1 cellular context compared by ENCODE assay signal in the genomic region with DNA sequence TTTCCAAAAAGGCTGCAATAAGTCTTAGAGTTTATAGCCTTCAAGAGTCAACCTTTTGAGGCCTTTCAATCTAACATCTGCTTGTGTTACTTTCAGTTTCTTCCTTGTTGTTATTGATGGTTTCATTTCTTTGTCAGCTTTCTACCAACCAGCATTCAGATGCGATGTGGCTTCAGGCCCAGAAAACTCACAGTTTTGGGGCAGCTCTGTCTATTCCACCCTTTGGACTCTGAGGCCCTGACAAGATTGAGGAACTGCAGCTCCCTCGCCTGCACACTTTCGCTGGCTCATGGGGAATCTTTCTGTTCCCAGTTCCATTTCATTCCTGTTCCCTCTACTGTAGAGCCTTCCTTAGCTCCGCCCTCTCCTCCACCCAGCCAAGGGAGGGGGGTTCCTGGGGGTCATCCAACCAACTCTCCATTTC.
A peak's percentile ranks its signal among the peaks of the same experiment; 100 is the strongest.
TF ChIP-seq lines count a peak whose summit lies in the region.

No MANE protein-coding gene starts in this region.

TF ChIP-seq in GM12878, 131 proteins besides CTCF, POLR2A, EP300 and RAD21 (continued from another document):
- 0 out of 2 replicates have a peak, but pooled peaks have one; percentile 13 for TF ChIP-seq MTA2 (IDR thresholded peaks at IDR 0.05; ENCODE audit: low read depth)
- no peak for TF ChIP-seq POLR2AphosphoS2 (IDR thresholded peaks at IDR 0.05; ENCODE audit: low read depth, low read length)
- TF ChIP-seq DPF2 (IDR thresholded peaks at IDR 0.05): no peak
- TF ChIP-seq, protein P1, sequence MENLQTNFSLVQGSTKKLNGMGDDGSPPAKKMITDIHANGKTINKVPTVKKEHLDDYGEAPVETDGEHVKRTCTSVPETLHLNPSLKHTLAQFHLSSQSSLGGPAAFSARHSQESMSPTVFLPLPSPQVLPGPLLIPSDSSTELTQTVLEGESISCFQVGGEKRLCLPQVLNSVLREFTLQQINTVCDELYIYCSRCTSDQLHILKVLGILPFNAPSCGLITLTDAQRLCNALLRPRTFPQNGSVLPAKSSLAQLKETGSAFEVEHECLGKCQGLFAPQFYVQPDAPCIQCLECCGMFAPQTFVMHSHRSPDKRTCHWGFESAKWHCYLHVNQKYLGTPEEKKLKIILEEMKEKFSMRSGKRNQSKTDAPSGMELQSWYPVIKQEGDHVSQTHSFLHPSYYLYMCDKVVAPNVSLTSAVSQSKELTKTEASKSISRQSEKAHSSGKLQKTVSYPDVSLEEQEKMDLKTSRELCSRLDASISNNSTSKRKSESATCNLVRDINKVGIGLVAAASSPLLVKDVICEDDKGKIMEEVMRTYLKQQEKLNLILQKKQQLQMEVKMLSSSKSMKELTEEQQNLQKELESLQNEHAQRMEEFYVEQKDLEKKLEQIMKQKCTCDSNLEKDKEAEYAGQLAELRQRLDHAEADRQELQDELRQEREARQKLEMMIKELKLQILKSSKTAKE (IDR thresholded peaks at IDR 0.05; ENCODE audit: low read depth, poor library complexity, severe bottlenecking): peak; percentile 39
- TF ChIP-seq SPI1 (IDR thresholded peaks at IDR 0.05; ENCODE audit: borderline replicate concordance, insufficient read depth, low read depth, low read length): peak; percentile 42; the same call in 1 of the 2 replicates
- no peak for TF ChIP-seq ZNF384 (IDR thresholded peaks at IDR 0.05; ENCODE audit: borderline replicate concordance, low read depth, low read length)
- TF ChIP-seq IKZF2 (IDR thresholded peaks at IDR 0.05): peak; percentile 41 to 49; a peak in 2 of 4 replicates
- TF ChIP-seq, protein P2, sequence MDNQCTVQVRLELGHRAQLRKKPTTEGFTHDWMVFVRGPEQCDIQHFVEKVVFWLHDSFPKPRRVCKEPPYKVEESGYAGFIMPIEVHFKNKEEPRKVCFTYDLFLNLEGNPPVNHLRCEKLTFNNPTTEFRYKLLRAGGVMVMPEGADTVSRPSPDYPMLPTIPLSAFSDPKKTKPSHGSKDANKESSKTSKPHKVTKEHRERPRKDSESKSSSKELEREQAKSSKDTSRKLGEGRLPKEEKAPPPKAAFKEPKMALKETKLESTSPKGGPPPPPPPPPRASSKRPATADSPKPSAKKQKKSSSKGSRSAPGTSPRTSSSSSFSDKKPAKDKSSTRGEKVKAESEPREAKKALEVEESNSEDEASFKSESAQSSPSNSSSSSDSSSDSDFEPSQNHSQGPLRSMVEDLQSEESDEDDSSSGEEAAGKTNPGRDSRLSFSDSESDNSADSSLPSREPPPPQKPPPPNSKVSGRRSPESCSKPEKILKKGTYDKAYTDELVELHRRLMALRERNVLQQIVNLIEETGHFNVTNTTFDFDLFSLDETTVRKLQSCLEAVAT (IDR thresholded peaks at IDR 0.05): 0 out of 2 replicates have a peak, but pooled peaks have one; percentile 18
